ENCODE assay signal across 11 cellular contexts in genomic region chr2:148048475-148049221, GRCh38. TPM values are rescaled to one million over a fixed set of nuclear protein-coding genes. Genes with fewer than 3 reads are reported as not detected.
A peak's percentile ranks its signal among the peaks of the same experiment; 100 is the strongest.
DNase-seq lines count a peak whose midpoint lies in the region; ATAC-seq, FAIRE-seq and TF ChIP-seq lines count a peak whose summit lies in the region.
"Had no signal": no experiment of that assay in that cellular context is flagged by ENCODE, and none has a peak within 500 bp of the region (broad histone marks: within the 10 kb centered on the region; RNA-seq: fewer than 3 reads in every experiment).

No MANE protein-coding gene starts in this region.

- H3K9ac ChIP-seq in GM12878 (ENCODE audit: control insufficient read depth, insufficient read depth, low read length), result no peak overlapping the region

- H3K9me3 ChIP-seq in GM12878 (replicated peaks; ENCODE audit: control insufficient read depth, insufficient read depth, low read length), result no peaks in the 10 kb centered on the region; the same call in 2 of the 3 replicates

- peak; percentile 13 for DNase-seq in GM03348 (ENCODE audit: low spot score)
- DNase-seq in GM12878 (ENCODE audit: low read depth, low spot score), result peak; percentile 89
- no peak for DNase-seq in occipital lobe (lab: John Stamatoyannopoulos, UW)
- DNase-seq in stimulated activated CD4-positive, alpha-beta T cell treated with anti-CD3 and anti-CD28 coated beads, Interleukin-2, amount 100 ng/mL, for 24 hours, result no peak
- no peak for DNase-seq in SHP77 treated with DMSO at 0.1 percent for 48 hours (lab: John Stamatoyannopoulos, UW)
- DNase-seq in nucleus accumbens (lab: John Stamatoyannopoulos, UW), result no peak
- DNase-seq: activated naive CD4-positive, alpha-beta T cell; NCI-H510A treated with DMSO at 0.1 percent for 48 hours had no signal

- no peaks in the 10 kb centered on the region for H3K27me3 ChIP-seq in GM12878 (replicated peaks in 1 of 2; ENCODE audit: control insufficient read depth in 2 of 2, insufficient read depth in 2 of 2, low read length in 1 of 2)

- H2AFZ ChIP-seq in GM12878 (ENCODE audit: control insufficient read depth, low read depth, low read length), result peak overlapping the region; percentile 16; the same call in 1 of the 2 replicates

- in situ Hi-C loops in GM12878 (cut with MboI), result no loop called here

- no peak for TF ChIP-seq CTCF in GM12878 (IDR thresholded peaks at IDR 0.05 in 2 of 3, conservative IDR thresholded peaks at IDR 0.05 in 1 of 3; ENCODE audit: control insufficient read depth in 2 of 3, extremely low read depth in 1 of 3, insufficient read depth in 1 of 3, low read depth in 3 of 3, low read length in 3 of 3)

- 0 out of 2 replicates have a peak overlapping the region, but pooled peaks have one; percentile 7 for H3K4me3 ChIP-seq in GM12878

- TF ChIP-seq EP300 in GM12878 (IDR thresholded peaks at IDR 0.05; ENCODE audit: borderline replicate concordance in 1 of 2, control insufficient read depth in 1 of 2, low read depth in 2 of 2, low read length in 2 of 2), result peak in 1 of 2 experiments; percentile 65; a peak in 1 of 4 replicates

- no peak; the same call in 1 of the 2 replicates for TF ChIP-seq RAD21 in GM12878 (IDR thresholded peaks at IDR 0.05; ENCODE audit: insufficient read depth, low read depth, low read length)

- SMC1A ChIA-PET in GM12878 (lab: Charles Lee; ENCODE audit: uncharacterized antibody, unreplicated experiment), result interaction anchor here (0.9 to 5.7 kb wide), 8 partner anchors 9 to 60 kb away, joined by 3 to 126 read pairs (median 4); partner anchors contain the start of genes MBD5 and ORC4

- peak; percentile 63 for ATAC-seq in GM19467 (IDR thresholded peaks at IDR 0.05; ENCODE audit: unreplicated experiment)
- peak; percentile 64 for ATAC-seq in HG03196 (IDR thresholded peaks at IDR 0.05; ENCODE audit: unreplicated experiment)
- ATAC-seq in GM12878, result peak; percentile 82

- peaks cover 21% of the 10 kb centered on the region for H3K79me2 ChIP-seq in GM12878 (ENCODE audit: control insufficient read depth, insufficient read depth, low read length)

- peaks cover 27% of the 10 kb centered on the region for H3K4me1 ChIP-seq in GM12878 (ENCODE audit: control insufficient read depth, insufficient read depth, low read length)

- BruUV-seq in GM12878 (replicated peaks; lab: Mats Ljungman, UMichigan), result no TSS peak

- peak overlapping the region; percentile 46 for H3K4me2 ChIP-seq in GM12878 (ENCODE audit: control insufficient read depth, insufficient read depth)

- 0% methylated on average over 1 of the region's 1 CpG for WGBS in GM12878 (ENCODE audit: insufficient coverage, insufficient replicate concordance, low lambda C conversion rate, missing lambda C conversion rate)

- CTCF ChIA-PET in GM12878 (lab: Yijun Ruan, JAX), result interaction anchor here (0.8 to 1.7 kb wide), 3 partner anchors 8 to 29 kb away, joined by 3 to 11 read pairs (median 3); partner anchors contain the start of gene MBD5

- H3K36me3 ChIP-seq in GM12878 (ENCODE audit: control insufficient read depth in 2 of 2, insufficient read depth in 2 of 2, low read length in 1 of 2), result no peaks in the 10 kb centered on the region

- TF ChIP-seq POLR2A in GM12878 (IDR thresholded peaks at IDR 0.05; ENCODE audit: low read depth, low read length), result no peak

- intact Hi-C loops in GM12878 (cut with micrococcal nuclease; ENCODE audit: unreplicated experiment), result loop anchor here (2.0 kb wide), 2 partner anchors 28 to 58 kb away; partner anchors contain the start of genes MBD5 and ORC4

- FAIRE-seq in GM12878 (lab: Jason Lieb, UNC), result peak; percentile 59
- FAIRE-seq: islet of Langerhans had no signal

- RAD21 ChIA-PET in GM12878 (lab: Charles Lee; ENCODE audit: unreplicated experiment), result interaction anchor here (1.0 to 3.9 kb wide), 6 partner anchors 8 to 460 kb away, joined by 3 to 82 read pairs (median 6); partner anchors contain the start of genes MBD5 and ORC4

- peak overlapping the region; percentile 67 for H3K27ac ChIP-seq in GM12878 (ENCODE audit: control insufficient read depth, insufficient read depth)

- no peaks in the 10 kb centered on the region for H4K20me1 ChIP-seq in GM12878 (ENCODE audit: control insufficient read depth, insufficient read depth)

- POLR2A ChIA-PET in GM12878 (lab: Charles Lee), result interaction anchor here (0.9 to 4.2 kb wide), 5 partner anchors 16 to 32 kb away, joined by 3 to 33 read pairs (median 3); partner anchors contain the start of genes MBD5 and ORC4

TF ChIP-seq in GM12878, 131 proteins besides CTCF, POLR2A, EP300 and RAD21 (continues in another document):
- 0 out of 2 replicates have a peak, but pooled peaks have one; percentile 11 for TF ChIP-seq TCF7 (IDR thresholded peaks at IDR 0.05; ENCODE audit: borderline replicate concordance)
- peak; percentile 63; the same call in 1 of the 2 replicates for TF ChIP-seq CBX5 (IDR thresholded peaks at IDR 0.05; ENCODE audit: low read depth)
- TF ChIP-seq IRF5 (IDR thresholded peaks at IDR 0.05; ENCODE audit: borderline replicate concordance), result no peak
- peak; percentile 91 for TF ChIP-seq MLLT1 (IDR thresholded peaks at IDR 0.05)
- peak; percentile 65 for TF ChIP-seq ZBED1 (IDR thresholded peaks at IDR 0.05; ENCODE audit: borderline replicate concordance)

RNA-seq across cellular contexts. Expression of gene MBD5, which starts 27.8 kb away (rescaled TPM):
- total RNA-seq in GM12878 (2013; cell fraction: nucleolus; rRNA removed), result 608 and 633 TPM in 2 replicates
- total RNA-seq in GM12878 (2014; rRNA removed) (23.0 and 24.8 TPM in 2 replicates), GM12878 (2014; rRNA removed; fragmentation: Illumina TruSeq; extraction: Trizol) (27.4 and 34.2 TPM in 2 replicates), GM12878 (2021) (35.5 and 38.0 TPM in 2 replicates), occipital lobe (59.1 TPM)
- polyA plus RNA-seq in GM12878 (2011; ENCODE audit: low read depth), result 19.0 TPM
- polyA plus RNA-seq in GM12878 (2011; rRNA removed) (58.0 and 71.0 TPM in 2 replicates), GM12878 (2014; fragmentation: Illumina TruSeq; extraction: Trizol) (19.1 and 26.5 TPM in 2 replicates), GM12878 (2014; fragmentation: Nextera tagmentation; extraction: Ambion mirVana) (1 to 10 TPM; 7.4 to 9.2 TPM), GM12878 (2014; rRNA removed) (15.8 and 17.7 TPM in 2 replicates), GM12878 (2016; fragmentation: Nextera tagmentation; extraction: Ambion mirVana) (10 to 100 TPM; 19.3 to 23.6 TPM)
- 23.0 and 24.2 TPM in 2 replicates for polyA plus RNA-seq in GM12878 (2011; cell fraction: cytosol; rRNA removed)
- polyA plus RNA-seq in GM12878 (2011; cell fraction: nucleus; rRNA removed), result 63.2 and 80.7 TPM in 2 replicates
- polyA plus RNA-seq in GM12878 (2012), result 17.0 and 22.3 TPM in 2 replicates
- 170 and 171 TPM in 2 replicates for polyA minus RNA-seq in GM12878 (2011; rRNA and poly(A)+ RNA removed)
- polyA minus RNA-seq in GM12878 (2011; cell fraction: cytosol; rRNA and poly(A)+ RNA removed), result 11.1 and 24.5 TPM in 2 replicates
- polyA minus RNA-seq in GM12878 (2011; cell fraction: nucleus; rRNA and poly(A)+ RNA removed), result 432 and 827 TPM in 2 replicates

RNA-seq across cellular contexts. Expression of gene ORC4, which starts 28.1 kb away (rescaled TPM):
- 192 and 216 TPM in 2 replicates for total RNA-seq in GM12878 (2013; cell fraction: nucleolus; rRNA removed)
- 25.7 and 27.2 TPM in 2 replicates for total RNA-seq in GM12878 (2014; rRNA removed)
- 32.9 and 35.6 TPM in 2 replicates for total RNA-seq in GM12878 (2014; rRNA removed; fragmentation: Illumina TruSeq; extraction: Trizol)
- total RNA-seq in GM12878 (2021), result 36.6 and 38.2 TPM in 2 replicates
- polyA plus RNA-seq in GM12878 (2011; ENCODE audit: low read depth), result 6.7 TPM
- 55.9 and 98.2 TPM in 2 replicates for polyA plus RNA-seq in GM12878 (2011; rRNA removed)
- polyA plus RNA-seq in GM12878 (2011; cell fraction: cytosol; rRNA removed), result 12.6 and 33.1 TPM in 2 replicates
- polyA plus RNA-seq in GM12878 (2011; cell fraction: nucleus; rRNA removed), result 32.5 and 43.1 TPM in 2 replicates
- polyA plus RNA-seq in GM12878 (2012), result 17.9 and 29.9 TPM in 2 replicates
- polyA plus RNA-seq in GM12878 (2014; fragmentation: Illumina TruSeq; extraction: Trizol), result 56.7 and 74.2 TPM in 2 replicates
- polyA plus RNA-seq in GM12878 (2014; fragmentation: Nextera tagmentation; extraction: Ambion mirVana), result 10 to 100 TPM; 31.3 to 71.3 TPM
- polyA plus RNA-seq in GM12878 (2014; rRNA removed), result 32.0 and 48.3 TPM in 2 replicates
- 10 to 100 TPM; 62.3 to 65.5 TPM for polyA plus RNA-seq in GM12878 (2016; fragmentation: Nextera tagmentation; extraction: Ambion mirVana)
- polyA minus RNA-seq in GM12878 (2011; rRNA and poly(A)+ RNA removed), result 24.7 and 35.3 TPM in 2 replicates
- polyA minus RNA-seq in GM12878 (2011; cell fraction: cytosol; rRNA and poly(A)+ RNA removed), result 16.2 and 18.5 TPM in 2 replicates
- polyA minus RNA-seq in GM12878 (2011; cell fraction: nucleus; rRNA and poly(A)+ RNA removed), result 45.8 and 75.0 TPM in 2 replicates
- total RNA-seq in occipital lobe, result 95.5 TPM

Comparison
In these comparisons a context has a peak if more than half of its experiments do, and no peak if none do; other contexts are left out.
1. DNase-seq: peak in GM03348 (single experiment) and GM12878 (single experiment); none in occipital lobe (single experiment), stimulated activated CD4-positive, alpha-beta T cell treated with anti-CD3 and anti-CD28 coated beads, Interleukin-2, amount 100 ng/mL, for 24 hours (0 of 2), SHP77 treated with DMSO at 0.1 percent for 48 hours (single experiment) and nucleus accumbens (0 of 56).
2. Peak in every context shown above with its lines, with median percentiles within 50 percentile points of each other: ATAC-seq.